In the genomic region with DNA sequence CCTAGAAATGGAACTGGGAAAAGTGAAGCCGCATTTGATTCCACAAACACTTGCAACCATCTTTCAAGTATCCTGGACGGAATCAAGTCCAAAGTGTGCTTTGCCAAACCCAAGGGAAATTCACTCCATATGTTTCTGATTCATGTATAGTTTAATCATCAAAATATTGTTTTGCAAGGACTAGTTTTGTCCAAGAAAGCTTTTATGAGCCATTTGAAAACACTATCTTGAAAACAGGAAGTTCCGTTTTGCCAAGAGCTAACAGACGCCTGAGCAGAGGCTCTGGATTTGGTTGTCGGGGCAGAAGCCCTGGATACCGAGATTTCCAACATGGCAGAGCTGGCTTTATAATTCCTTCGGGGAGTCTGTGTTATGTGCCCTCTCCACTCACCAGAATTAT, we compare ENCODE assay signal across 21 cellular contexts.
A peak's percentile ranks its signal among the peaks of the same experiment; 100 is the strongest.
DNase-seq lines count a peak whose midpoint lies in the region; ATAC-seq and TF ChIP-seq lines count a peak whose summit lies in the region.
"Had no signal": no experiment of that assay in that cellular context is flagged by ENCODE, and none has a peak within 500 bp of the region (broad histone marks: within the 10 kb centered on the region; RNA-seq: fewer than 3 reads in every experiment).

No MANE protein-coding gene starts in this region.

- H3K9me3 ChIP-seq in body of pancreas, result no peaks in the 10 kb centered on the region
- H3K9me3 ChIP-seq: ovary, stomach had no signal

- peaks cover 4% of the 10 kb centered on the region for H3K4me1 ChIP-seq in body of pancreas

- H3K27ac ChIP-seq in body of pancreas, result no peak overlapping the region
- H3K27ac ChIP-seq: coronary artery, ovary, stomach had no signal

- no peak for TF ChIP-seq CTCF in body of pancreas (IDR thresholded peaks at IDR 0.05)

- ATAC-seq in HG02798 (IDR thresholded peaks at IDR 0.05; ENCODE audit: poor library complexity, unreplicated experiment) (no peak), HG03342 (IDR thresholded peaks at IDR 0.05; ENCODE audit: unreplicated experiment) (no peak), body of pancreas (no peak)

- WGBS in body of pancreas, 2 donors, result 79 to 89% methylated on average over 7 of the region's 7 CpGs

- no peaks in the 10 kb centered on the region for H3K36me3 ChIP-seq in body of pancreas (replicated peaks in 1 of 2; ENCODE audit: insufficient read depth in 1 of 2, low read depth in 2 of 2)
- H3K36me3 ChIP-seq: ovary, stomach had no signal

- DNase-seq in AG08395 (ENCODE audit: low spot score) (peak; percentile 42), ELR (ENCODE audit: low read depth) (peak; percentile 43), NOMO-1 treated with DMSO at 0.1 percent for 48 hours (lab: John Stamatoyannopoulos, UW; ENCODE audit: unreplicated experiment) (peak; percentile 60), fibroblast of gingiva (ENCODE audit: low read depth) (peak; percentile 80), C1 segment of cervical spinal cord (lab: John Stamatoyannopoulos, UW) (no peak), body of pancreas (no peak)
- DNase-seq: activated CD4-positive, alpha-beta memory T cell treated with anti-CD3 and anti-CD28 coated beads for 36 hours; activated naive CD4-positive, alpha-beta T cell treated with anti-CD3 and anti-CD28 coated beads for 36 hours; H9; islet precursor cell; naive B cell; NCI-H1092 treated with DMSO at 0.1 percent for 48 hours; NCI-H2171; NCI-H82; ovary; stimulated activated CD4-positive, alpha-beta T cell treated with anti-CD3 and anti-CD28 coated beads, Interleukin-1b, Interleukin-23, amount 100 ng/mL, for 48 hours; stomach; T-helper 1 cell had no signal

- intact Hi-C loops in body of pancreas (cut with DNase I), result no loop called here

- H3K27me3 ChIP-seq in body of pancreas, result no peaks in the 10 kb centered on the region
- H3K27me3 ChIP-seq: ovary, stomach had no signal

- no peak overlapping the region for H3K4me3 ChIP-seq in body of pancreas
- H3K4me3 ChIP-seq: coronary artery, ovary, stomach had no signal

- no peak for TF ChIP-seq POLR2A in body of pancreas (IDR thresholded peaks at IDR 0.05)

Comparison
In these comparisons a context has a peak if more than half of its experiments do, and no peak if none do; other contexts are left out.
1. DNase-seq: peak in AG08395 (single experiment), ELR (single experiment), NOMO-1 treated with DMSO at 0.1 percent for 48 hours (single experiment) and fibroblast of gingiva (single experiment); none in C1 segment of cervical spinal cord (0 of 14) and body of pancreas (0 of 4).